ENCODE assay signal across 1 cellular context in the genomic region with DNA sequence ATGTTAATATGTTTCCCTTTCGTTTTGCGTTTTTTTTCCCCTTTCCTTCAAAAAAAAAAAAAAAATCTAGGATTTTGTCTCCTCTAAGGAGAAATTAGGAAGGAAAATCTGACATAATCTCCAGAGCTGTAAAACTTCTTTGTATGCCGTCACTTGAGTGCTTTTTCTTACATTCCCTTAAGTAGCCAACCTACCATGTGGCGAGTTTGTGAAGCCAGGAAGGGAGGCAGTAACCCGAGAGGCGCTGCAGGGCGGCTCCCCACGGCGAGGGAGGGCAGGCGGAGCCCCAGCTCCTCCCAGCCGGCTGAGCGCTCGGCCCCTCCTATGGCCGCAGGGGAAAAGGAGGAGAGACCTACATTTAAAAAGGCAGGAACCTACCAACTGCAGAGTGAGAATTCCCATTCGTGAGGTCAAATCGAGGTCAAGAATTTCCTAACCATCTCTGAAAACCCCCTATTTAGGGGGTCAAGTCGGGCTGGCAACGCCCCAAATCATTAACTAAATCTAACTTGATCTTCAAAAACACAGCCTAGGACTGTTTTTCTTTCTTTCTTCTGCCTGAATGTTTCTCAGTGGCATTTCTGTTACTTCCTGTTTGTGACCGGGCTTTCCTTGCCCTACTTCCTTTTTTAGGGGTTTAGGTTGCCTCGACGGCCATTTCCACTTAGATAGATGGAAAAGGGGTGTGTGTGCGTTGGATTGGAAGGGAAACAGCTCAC.
A peak's percentile ranks its signal among the peaks of the same experiment; 100 is the strongest.
TF ChIP-seq lines count a peak whose summit lies in the region.

No MANE protein-coding gene starts in this region.

TF ChIP-seq in HEK293, 187 proteins besides CTCF, POLR2A, EP300 and RAD21 (continued from another document):
- TF ChIP-seq, protein P1, sequence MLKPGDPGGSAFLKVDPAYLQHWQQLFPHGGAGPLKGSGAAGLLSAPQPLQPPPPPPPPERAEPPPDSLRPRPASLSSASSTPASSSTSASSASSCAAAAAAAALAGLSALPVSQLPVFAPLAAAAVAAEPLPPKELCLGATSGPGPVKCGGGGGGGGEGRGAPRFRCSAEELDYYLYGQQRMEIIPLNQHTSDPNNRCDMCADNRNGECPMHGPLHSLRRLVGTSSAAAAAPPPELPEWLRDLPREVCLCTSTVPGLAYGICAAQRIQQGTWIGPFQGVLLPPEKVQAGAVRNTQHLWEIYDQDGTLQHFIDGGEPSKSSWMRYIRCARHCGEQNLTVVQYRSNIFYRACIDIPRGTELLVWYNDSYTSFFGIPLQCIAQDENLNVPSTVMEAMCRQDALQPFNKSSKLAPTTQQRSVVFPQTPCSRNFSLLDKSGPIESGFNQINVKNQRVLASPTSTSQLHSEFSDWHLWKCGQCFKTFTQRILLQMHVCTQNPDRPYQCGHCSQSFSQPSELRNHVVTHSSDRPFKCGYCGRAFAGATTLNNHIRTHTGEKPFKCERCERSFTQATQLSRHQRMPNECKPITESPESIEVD (tag by site-specific recombination; IDR thresholded peaks at IDR 0.05) = peak; percentile 97
- 0 out of 2 replicates have a peak, but pooled peaks have one; percentile 34 for TF ChIP-seq ZNF660 (tag by site-specific recombination; IDR thresholded peaks at IDR 0.05)
- TF ChIP-seq ZNF610 (tag by site-specific recombination; IDR thresholded peaks at IDR 0.05; ENCODE audit: borderline replicate concordance) = no peak
- TF ChIP-seq ZNF266 (tag by site-specific recombination; IDR thresholded peaks at IDR 0.05; ENCODE audit: low read depth) = no peak
- TF ChIP-seq GLIS1 (tag by site-specific recombination; IDR thresholded peaks at IDR 0.05) = peak; percentile 65
- TF ChIP-seq ZFP69B (tag by site-specific recombination; IDR thresholded peaks at IDR 0.05) = 0 out of 2 replicates have a peak, but pooled peaks have one; percentile 20
- peak; percentile 63 for TF ChIP-seq ZBTB8A (tag by site-specific recombination; IDR thresholded peaks at IDR 0.05)
- TF ChIP-seq ZNF350 (tag by site-specific recombination; IDR thresholded peaks at IDR 0.05) = no peak
- TF ChIP-seq GLIS2 (tag by site-specific recombination; IDR thresholded peaks at IDR 0.05) = peak; percentile 77
- no peak for TF ChIP-seq ZFP3 (tag by site-specific recombination; IDR thresholded peaks at IDR 0.05; ENCODE audit: low read depth)
- TF ChIP-seq, protein P2, sequence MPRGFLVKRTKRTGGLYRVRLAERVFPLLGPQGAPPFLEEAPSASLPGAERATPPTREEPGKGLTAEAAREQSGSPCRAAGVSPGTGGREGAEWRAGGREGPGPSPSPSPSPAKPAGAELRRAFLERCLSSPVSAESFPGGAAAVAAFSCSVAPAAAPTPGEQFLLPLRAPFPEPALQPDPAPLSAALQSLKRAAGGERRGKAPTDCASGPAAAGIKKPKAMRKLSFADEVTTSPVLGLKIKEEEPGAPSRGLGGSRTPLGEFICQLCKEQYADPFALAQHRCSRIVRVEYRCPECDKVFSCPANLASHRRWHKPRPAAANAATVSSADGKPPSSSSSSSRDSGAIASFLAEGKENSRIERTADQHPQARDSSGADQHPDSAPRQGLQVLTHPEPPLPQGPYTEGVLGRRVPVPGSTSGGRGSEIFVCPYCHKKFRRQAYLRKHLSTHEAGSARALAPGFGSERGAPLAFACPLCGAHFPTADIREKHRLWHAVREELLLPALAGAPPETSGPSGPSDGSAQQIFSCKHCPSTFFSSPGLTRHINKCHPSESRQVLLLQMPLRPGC (tag by site-specific recombination; IDR thresholded peaks at IDR 0.05) = peak; percentile 69; the same call in 1 of the 2 replicates
- TF ChIP-seq, protein P3, sequence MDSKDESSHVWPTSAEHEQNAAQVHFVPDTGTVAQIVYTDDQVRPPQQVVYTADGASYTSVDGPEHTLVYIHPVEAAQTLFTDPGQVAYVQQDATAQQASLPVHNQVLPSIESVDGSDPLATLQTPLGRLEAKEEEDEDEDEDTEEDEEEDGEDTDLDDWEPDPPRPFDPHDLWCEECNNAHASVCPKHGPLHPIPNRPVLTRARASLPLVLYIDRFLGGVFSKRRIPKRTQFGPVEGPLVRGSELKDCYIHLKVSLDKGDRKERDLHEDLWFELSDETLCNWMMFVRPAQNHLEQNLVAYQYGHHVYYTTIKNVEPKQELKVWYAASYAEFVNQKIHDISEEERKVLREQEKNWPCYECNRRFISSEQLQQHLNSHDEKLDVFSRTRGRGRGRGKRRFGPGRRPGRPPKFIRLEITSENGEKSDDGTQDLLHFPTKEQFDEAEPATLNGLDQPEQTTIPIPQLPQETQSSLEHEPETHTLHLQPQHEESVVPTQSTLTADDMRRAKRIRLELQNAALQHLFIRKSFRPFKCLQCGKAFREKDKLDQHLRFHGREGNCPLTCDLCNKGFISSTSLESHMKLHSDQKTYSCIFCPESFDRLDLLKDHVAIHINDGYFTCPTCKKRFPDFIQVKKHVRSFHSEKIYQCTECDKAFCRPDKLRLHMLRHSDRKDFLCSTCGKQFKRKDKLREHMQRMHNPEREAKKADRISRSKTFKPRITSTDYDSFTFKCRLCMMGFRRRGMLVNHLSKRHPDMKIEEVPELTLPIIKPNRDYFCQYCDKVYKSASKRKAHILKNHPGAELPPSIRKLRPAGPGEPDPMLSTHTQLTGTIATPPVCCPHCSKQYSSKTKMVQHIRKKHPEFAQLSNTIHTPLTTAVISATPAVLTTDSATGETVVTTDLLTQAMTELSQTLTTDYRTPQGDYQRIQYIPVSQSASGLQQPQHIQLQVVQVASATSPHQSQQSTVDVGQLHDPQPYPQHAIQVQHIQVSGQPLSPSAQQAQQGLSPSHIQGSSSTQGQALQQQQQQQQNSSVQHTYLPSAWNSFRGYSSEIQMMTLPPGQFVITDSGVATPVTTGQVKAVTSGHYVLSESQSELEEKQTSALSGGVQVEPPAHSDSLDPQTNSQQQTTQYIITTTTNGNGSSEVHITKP (tag by site-specific recombination; IDR thresholded peaks at IDR 0.05) = peak; percentile 98
- TF ChIP-seq ZNF157 (tag by site-specific recombination; IDR thresholded peaks at IDR 0.05) = no peak
- TF ChIP-seq, protein P4, sequence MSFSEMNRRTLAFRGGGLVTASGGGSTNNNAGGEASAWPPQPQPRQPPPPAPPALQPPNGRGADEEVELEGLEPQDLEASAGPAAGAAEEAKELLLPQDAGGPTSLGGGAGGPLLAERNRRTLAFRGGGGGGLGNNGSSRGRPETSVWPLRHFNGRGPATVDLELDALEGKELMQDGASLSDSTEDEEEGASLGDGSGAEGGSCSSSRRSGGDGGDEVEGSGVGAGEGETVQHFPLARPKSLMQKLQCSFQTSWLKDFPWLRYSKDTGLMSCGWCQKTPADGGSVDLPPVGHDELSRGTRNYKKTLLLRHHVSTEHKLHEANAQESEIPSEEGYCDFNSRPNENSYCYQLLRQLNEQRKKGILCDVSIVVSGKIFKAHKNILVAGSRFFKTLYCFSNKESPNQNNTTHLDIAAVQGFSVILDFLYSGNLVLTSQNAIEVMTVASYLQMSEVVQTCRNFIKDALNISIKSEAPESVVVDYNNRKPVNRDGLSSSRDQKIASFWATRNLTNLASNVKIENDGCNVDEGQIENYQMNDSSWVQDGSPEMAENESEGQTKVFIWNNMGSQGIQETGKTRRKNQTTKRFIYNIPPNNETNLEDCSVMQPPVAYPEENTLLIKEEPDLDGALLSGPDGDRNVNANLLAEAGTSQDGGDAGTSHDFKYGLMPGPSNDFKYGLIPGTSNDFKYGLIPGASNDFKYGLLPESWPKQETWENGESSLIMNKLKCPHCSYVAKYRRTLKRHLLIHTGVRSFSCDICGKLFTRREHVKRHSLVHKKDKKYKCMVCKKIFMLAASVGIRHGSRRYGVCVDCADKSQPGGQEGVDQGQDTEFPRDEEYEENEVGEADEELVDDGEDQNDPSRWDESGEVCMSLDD (tag by site-specific recombination; IDR thresholded peaks at IDR 0.05) = 0 out of 2 replicates have a peak, but pooled peaks have one; percentile 10
- no peak for TF ChIP-seq MYNN (tag by site-specific recombination; IDR thresholded peaks at IDR 0.05; ENCODE audit: borderline replicate concordance)
- no peak for TF ChIP-seq HOXC10 (CRISPR knock-in tag; IDR thresholded peaks at IDR 0.05)
- TF ChIP-seq WT1 (tag by site-specific recombination; IDR thresholded peaks at IDR 0.05) = peak; percentile 97
- TF ChIP-seq ZNF837 (tag by site-specific recombination; IDR thresholded peaks at IDR 0.05) = no peak
- no peak for TF ChIP-seq HOXD13 (CRISPR knock-in tag; IDR thresholded peaks at IDR 0.05; ENCODE audit: borderline replicate concordance)
- peak; percentile 59; the same call in 1 of the 2 replicates for TF ChIP-seq PRDM1 (tag by site-specific recombination; IDR thresholded peaks at IDR 0.05)
- peak; percentile 74 for TF ChIP-seq ZNF335 (tag by site-specific recombination; conservative IDR thresholded peaks at IDR 0.05)
- TF ChIP-seq, protein P5, sequence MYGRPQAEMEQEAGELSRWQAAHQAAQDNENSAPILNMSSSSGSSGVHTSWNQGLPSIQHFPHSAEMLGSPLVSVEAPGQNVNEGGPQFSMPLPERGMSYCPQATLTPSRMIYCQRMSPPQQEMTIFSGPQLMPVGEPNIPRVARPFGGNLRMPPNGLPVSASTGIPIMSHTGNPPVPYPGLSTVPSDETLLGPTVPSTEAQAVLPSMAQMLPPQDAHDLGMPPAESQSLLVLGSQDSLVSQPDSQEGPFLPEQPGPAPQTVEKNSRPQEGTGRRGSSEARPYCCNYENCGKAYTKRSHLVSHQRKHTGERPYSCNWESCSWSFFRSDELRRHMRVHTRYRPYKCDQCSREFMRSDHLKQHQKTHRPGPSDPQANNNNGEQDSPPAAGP (tag by site-specific recombination; IDR thresholded peaks at IDR 0.05) = peak; percentile 71
- TF ChIP-seq ZNF629 (tag by site-specific recombination; IDR thresholded peaks at IDR 0.05) = peak; percentile 73
